ENCODE assay signal across 1 cellular context in the genomic region with DNA sequence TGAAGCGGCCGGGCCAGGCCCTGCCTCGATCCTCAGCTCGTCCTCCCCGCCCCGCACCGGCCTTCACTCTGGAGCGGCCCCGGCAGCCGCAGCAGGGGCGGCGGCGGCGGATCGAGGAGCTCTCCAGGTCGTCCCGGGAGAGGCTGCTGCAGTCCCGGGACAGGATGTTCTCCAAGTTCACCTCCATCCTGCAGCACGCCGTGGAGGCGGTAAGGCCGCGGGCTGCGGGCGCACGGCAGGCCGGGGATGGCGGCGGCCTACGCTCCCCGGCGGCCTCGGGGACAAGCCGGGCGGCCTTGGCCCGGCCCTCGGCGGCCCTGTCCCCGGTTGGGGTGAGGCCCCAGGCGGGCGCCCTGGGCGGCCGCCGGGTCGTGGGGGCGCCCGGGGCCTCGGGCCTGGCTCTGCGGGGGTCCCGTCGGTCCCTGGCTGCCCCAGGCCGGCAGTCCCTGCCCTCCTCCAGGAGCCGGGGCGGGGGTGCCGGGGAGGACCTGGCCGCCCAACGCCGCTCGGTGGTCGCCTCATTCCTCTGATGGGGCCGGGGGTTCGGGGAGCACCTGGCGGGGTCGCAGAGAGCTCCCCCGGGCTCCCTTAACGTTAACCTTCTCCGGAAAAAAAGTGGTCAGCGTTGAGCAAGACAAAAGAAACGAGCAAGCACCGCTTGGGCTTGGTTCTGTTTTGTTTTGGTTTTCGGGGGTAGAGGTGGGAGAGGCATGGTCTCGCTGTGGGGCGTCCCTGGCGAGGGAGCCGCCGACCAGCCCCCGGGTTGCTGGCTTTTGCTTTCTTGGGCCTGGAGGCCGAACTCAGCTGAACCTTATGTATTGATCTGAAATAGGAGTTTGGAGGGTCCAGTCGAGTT.
A peak's percentile ranks its signal among the peaks of the same experiment; 100 is the strongest.
TF ChIP-seq lines count a peak whose summit lies in the region.

No MANE protein-coding gene starts in this region.

TF ChIP-seq in HEK293, 187 proteins besides CTCF, POLR2A, EP300 and RAD21 (continued from another document):
- TF ChIP-seq ZNF561 (tag by site-specific recombination; IDR thresholded peaks at IDR 0.05; ENCODE audit: borderline replicate concordance) (peak; percentile 47; the same call in 1 of the 2 replicates), ZNF843 (tag by site-specific recombination; IDR thresholded peaks at IDR 0.05) (no peak), SETDB1 (IDR thresholded peaks at IDR 0.05; ENCODE audit: insufficient read length, low read length) (no peak), ZNF335 (tag by site-specific recombination; conservative IDR thresholded peaks at IDR 0.05) (peak; percentile 69), SCRT2 (tag by site-specific recombination; IDR thresholded peaks at IDR 0.05) (no peak), ZNF701 (tag by site-specific recombination; IDR thresholded peaks at IDR 0.05) (no peak), ZNF610 (tag by site-specific recombination; IDR thresholded peaks at IDR 0.05; ENCODE audit: borderline replicate concordance) (no peak), ZNF768 (tag by site-specific recombination; IDR thresholded peaks at IDR 0.05) (no peak), ZNF660 (tag by site-specific recombination; IDR thresholded peaks at IDR 0.05) (peak; percentile 87), ZBTB20 (tag by site-specific recombination; IDR thresholded peaks at IDR 0.05) (peak; percentile 32; the same call in 1 of the 2 replicates), ZNF341 (tag by site-specific recombination; IDR thresholded peaks at IDR 0.05; ENCODE audit: low read depth) (no peak), GFI1B (tag by site-specific recombination; IDR thresholded peaks at IDR 0.05) (no peak), ZNF175 (tag by site-specific recombination; IDR thresholded peaks at IDR 0.05) (no peak), GLIS2 (tag by site-specific recombination; IDR thresholded peaks at IDR 0.05) (0 out of 2 replicates have a peak, but pooled peaks have one; percentile 58), ZFP69B (tag by site-specific recombination; IDR thresholded peaks at IDR 0.05) (no peak)
- TF ChIP-seq, protein P1, sequence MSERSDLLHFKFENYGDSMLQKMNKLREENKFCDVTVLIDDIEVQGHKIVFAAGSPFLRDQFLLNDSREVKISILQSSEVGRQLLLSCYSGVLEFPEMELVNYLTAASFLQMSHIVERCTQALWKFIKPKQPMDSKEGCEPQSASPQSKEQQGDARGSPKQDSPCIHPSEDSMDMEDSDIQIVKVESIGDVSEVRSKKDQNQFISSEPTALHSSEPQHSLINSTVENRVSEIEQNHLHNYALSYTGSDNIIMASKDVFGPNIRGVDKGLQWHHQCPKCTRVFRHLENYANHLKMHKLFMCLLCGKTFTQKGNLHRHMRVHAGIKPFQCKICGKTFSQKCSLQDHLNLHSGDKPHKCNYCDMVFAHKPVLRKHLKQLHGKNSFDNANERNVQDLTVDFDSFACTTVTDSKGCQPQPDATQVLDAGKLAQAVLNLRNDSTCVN (tag by site-specific recombination; optimal IDR thresholded peaks at IDR 0.05): peak; percentile 43
- TF ChIP-seq, protein P2, sequence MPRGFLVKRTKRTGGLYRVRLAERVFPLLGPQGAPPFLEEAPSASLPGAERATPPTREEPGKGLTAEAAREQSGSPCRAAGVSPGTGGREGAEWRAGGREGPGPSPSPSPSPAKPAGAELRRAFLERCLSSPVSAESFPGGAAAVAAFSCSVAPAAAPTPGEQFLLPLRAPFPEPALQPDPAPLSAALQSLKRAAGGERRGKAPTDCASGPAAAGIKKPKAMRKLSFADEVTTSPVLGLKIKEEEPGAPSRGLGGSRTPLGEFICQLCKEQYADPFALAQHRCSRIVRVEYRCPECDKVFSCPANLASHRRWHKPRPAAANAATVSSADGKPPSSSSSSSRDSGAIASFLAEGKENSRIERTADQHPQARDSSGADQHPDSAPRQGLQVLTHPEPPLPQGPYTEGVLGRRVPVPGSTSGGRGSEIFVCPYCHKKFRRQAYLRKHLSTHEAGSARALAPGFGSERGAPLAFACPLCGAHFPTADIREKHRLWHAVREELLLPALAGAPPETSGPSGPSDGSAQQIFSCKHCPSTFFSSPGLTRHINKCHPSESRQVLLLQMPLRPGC (tag by site-specific recombination; IDR thresholded peaks at IDR 0.05): no peak
